In the genomic region with DNA sequence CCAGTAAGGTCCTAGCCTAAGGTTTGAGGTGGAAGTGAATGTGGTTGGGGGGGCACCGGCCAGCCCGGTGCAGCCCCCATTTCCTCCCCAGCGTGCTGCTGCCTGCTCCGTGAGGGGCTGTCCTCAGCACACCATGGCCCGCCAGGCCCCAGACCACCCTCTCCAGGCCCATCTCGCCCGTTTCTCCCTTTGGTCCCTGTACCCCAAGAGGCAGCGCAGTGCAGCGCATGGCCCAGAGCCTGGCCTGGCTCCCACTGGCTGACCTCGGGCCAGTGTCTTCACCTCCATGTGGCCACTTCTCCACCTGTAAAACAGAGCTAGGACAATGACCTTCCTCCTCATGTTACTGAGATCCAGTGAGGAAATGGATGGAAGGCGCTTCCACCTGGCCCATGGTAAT, we compare ENCODE assay signal across 22 cellular contexts.
"Had no signal": no experiment of that assay in that cellular context is flagged by ENCODE, and none has a peak within 500 bp of the region (broad histone marks: within the 10 kb centered on the region; RNA-seq: fewer than 3 reads in every experiment).

No MANE protein-coding gene starts in this region.

- H3K4me3 Mint-ChIP-seq: activated B cell treated with CpG ODN at 0.5 μM for 24 hours; activated CD4-positive, alpha-beta T cell treated with anti-CD3 and anti-CD28 coated beads, Interleukin-2, amount 10 ng/mL, durations not matched to agents 24 days and 14 days; activated CD8-positive, alpha-beta memory T cell treated with anti-CD3 and anti-CD28 coated beads, Interleukin-2, amount 10 ng/mL, durations not matched to agents 7 days and 5 days; activated naive CD8-positive, alpha-beta T cell treated with anti-CD3 and anti-CD28 coated beads for 36 hours; activated T-cell treated with anti-CD3 and anti-CD28 coated beads, Interleukin-2, amount 50 U/mL, for 4 hours; T-helper 17 cell had no signal

- H3K4me3 ChIP-seq: MG63 had no signal

- H3K4me1 Mint-ChIP-seq: activated CD4-positive, alpha-beta T cell treated with anti-CD3 and anti-CD28 coated beads, Interleukin-2, amount 10 ng/mL, durations not matched to agents 24 days and 14 days had no signal

- H3K27ac Mint-ChIP-seq: activated B cell treated with CpG ODN at 0.5 μM for 24 hours; activated CD4-positive, alpha-beta T cell treated with anti-CD3 and anti-CD28 coated beads, Interleukin-2, amount 10 ng/mL, durations not matched to agents 24 days and 14 days; activated CD8-positive, alpha-beta memory T cell treated with anti-CD3 and anti-CD28 coated beads, Interleukin-2, amount 10 ng/mL, durations not matched to agents 7 days and 5 days; activated naive CD8-positive, alpha-beta T cell treated with anti-CD3 and anti-CD28 coated beads for 36 hours; T-helper 17 cell had no signal

- H3K9me3 Mint-ChIP-seq: activated B cell treated with CpG ODN at 0.5 μM for 24 hours; activated CD4-positive, alpha-beta T cell treated with anti-CD3 and anti-CD28 coated beads, Interleukin-2, amount 10 ng/mL, durations not matched to agents 24 days and 14 days; activated naive CD8-positive, alpha-beta T cell treated with anti-CD3 and anti-CD28 coated beads for 36 hours; activated T-cell treated with anti-CD3 and anti-CD28 coated beads, Interleukin-2, amount 50 U/mL, for 4 hours had no signal

- FAIRE-seq: RCC 7860 had no signal

- H3K36me3 ChIP-seq: MG63 had no signal

- DNase-seq: activated B cell treated with CpG ODN at 0.5 μM for 24 hours; activated CD4-positive, alpha-beta T cell treated with anti-CD3 and anti-CD28 coated beads for 1 hour; activated CD4-positive, alpha-beta T cell treated with anti-CD3 and anti-CD28 coated beads, Interleukin-2, amount 10 ng/mL, durations not matched to agents 24 days and 14 days; activated CD4-positive, alpha-beta T cell treated with anti-CD3 and anti-CD28 coated beads, Interleukin-2, amount 50 U/mL, for 48 hours; activated CD8-positive, alpha-beta memory T cell treated with anti-CD3 and anti-CD28 coated beads, Interleukin-2, amount 10 ng/mL, durations not matched to agents 7 days and 5 days; activated effector memory CD4-positive, alpha-beta T cell treated with anti-CD3 and anti-CD28 coated beads, Interleukin-2, amount 50 U/mL, for 16 hours; activated naive CD4-positive, alpha-beta T cell treated with Interleukin-2 at 50 U/mL for 16 hours; activated naive CD8-positive, alpha-beta T cell treated with anti-CD3 and anti-CD28 coated beads for 36 hours; activated T-cell treated with anti-CD3 and anti-CD28 coated beads, Interleukin-2, amount 50 U/mL, for 4 hours; MG63; MV-4-11; NCI-H1092 treated with DMSO at 0.1 percent for 48 hours; NCI-H1417 treated with DMSO at 0.1 percent for 48 hours; NCI-H1694; NCI-H2029; NCI-H510A treated with DMSO at 0.1 percent for 48 hours; NCI-H69; PC-3; SHP77 treated with DMSO at 0.1 percent for 48 hours; T-helper 17 cell; T-helper 9 cell had no signal

- H3K36me3 Mint-ChIP-seq: activated CD8-positive, alpha-beta memory T cell treated with anti-CD3 and anti-CD28 coated beads, Interleukin-2, amount 10 ng/mL, durations not matched to agents 7 days and 5 days; activated naive CD8-positive, alpha-beta T cell treated with anti-CD3 and anti-CD28 coated beads for 36 hours had no signal

- ATAC-seq: activated CD8-positive, alpha-beta memory T cell treated with anti-CD3 and anti-CD28 coated beads, Interleukin-2, amount 10 ng/mL, durations not matched to agents 7 days and 5 days; activated T-cell treated with anti-CD3 and anti-CD28 coated beads, Interleukin-2, amount 50 U/mL, for 4 hours; PC-3; T-helper 17 cell had no signal

- H3K9me3 ChIP-seq: MG63 had no signal

- H3K27me3 Mint-ChIP-seq: activated CD8-positive, alpha-beta memory T cell treated with anti-CD3 and anti-CD28 coated beads, Interleukin-2, amount 10 ng/mL, durations not matched to agents 7 days and 5 days; activated naive CD8-positive, alpha-beta T cell treated with anti-CD3 and anti-CD28 coated beads for 36 hours; T-helper 17 cell had no signal

- H3K27me3 ChIP-seq: MG63 had no signal
